Comparison of ENCODE assay signal across 13 cellular contexts in the genomic region with DNA sequence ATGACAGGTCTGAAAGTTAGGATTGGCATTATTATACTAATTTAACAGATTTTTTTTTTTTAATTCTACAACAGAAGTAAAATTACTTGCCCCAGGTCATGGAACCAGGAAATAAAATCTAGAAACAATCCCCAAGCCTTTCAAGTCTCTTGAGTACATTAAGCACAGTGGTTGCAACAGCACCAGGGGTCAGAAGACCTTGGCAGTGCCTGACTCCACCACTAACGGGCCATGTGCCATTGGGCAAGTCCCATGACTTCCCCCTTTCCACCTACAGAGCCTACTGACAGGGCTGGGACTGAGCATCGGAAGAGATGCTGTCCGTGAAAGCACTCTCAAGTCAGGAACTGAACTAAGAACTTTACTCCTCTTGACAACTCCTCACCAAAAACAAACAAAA.
DNase-seq lines count a peak whose midpoint lies in the region; ATAC-seq and TF ChIP-seq lines count a peak whose summit lies in the region.
"Had no signal": no experiment of that assay in that cellular context is flagged by ENCODE, and none has a peak within 500 bp of the region (broad histone marks: within the 10 kb centered on the region; RNA-seq: fewer than 3 reads in every experiment).

No MANE protein-coding gene starts in this region.

- no peaks in the 10 kb centered on the region for H3K27me3 ChIP-seq in RWPE2 (ENCODE audit: insufficient read depth, poor library complexity, severe bottlenecking)
- no peaks in the 10 kb centered on the region for H3K27me3 ChIP-seq in gastroesophageal sphincter

- DNase-seq in EH (ENCODE audit: low read depth) (peak; percentile 43), RWPE2 (ENCODE audit: low spot score) (no peak), renal cortical epithelial cell (ENCODE audit: low read depth) (peak; percentile 95), NCI-H82 (lab: John Stamatoyannopoulos, UW) (no peak), inferior parietal cortex (ENCODE audit: extremely low spot score) (no peak)
- DNase-seq in activated effector memory CD4-positive, alpha-beta T cell treated with anti-CD3 and anti-CD28 coated beads, Interleukin-2, amount 50 U/mL, for 16 hours = no peak
- no peak for DNase-seq in activated T-cell treated with anti-CD3 and anti-CD28 coated beads, Interleukin-2, amount 50 U/mL, for 4 hours
- DNase-seq: COR-L47; effector memory CD8-positive, alpha-beta T cell; NCI-H226 had no signal

- 46% methylated on average over 3 of the region's 3 CpGs; no CpG with 5 or more reads in 1 of the 2 donors for WGBS in gastroesophageal sphincter (ENCODE audit: low coverage in 1 of 2), 2 donors

- H3K36me3 Mint-ChIP-seq in activated T-cell treated with anti-CD3 and anti-CD28 coated beads, Interleukin-2, amount 50 U/mL, for 4 hours (ENCODE audit: insufficient read depth) = no peaks in the 10 kb centered on the region
- H3K36me3 Mint-ChIP-seq: activated naive CD4-positive, alpha-beta T cell treated with anti-CD3 and anti-CD28 coated beads, Interleukin-2, amount 50 U/mL, for 24 hours had no signal

- TF ChIP-seq CTCF in RWPE2 (IDR thresholded peaks at IDR 0.05; ENCODE audit: poor library complexity, severe bottlenecking) (no peak), gastroesophageal sphincter (IDR thresholded peaks at IDR 0.05) (no peak)

- peaks cover 20% of the 10 kb centered on the region for H3K27me3 Mint-ChIP-seq in activated T-cell treated with anti-CD3 and anti-CD28 coated beads, Interleukin-2, amount 50 U/mL, for 4 hours (ENCODE audit: low read depth)

- no peaks in the 10 kb centered on the region for H3K9me3 Mint-ChIP-seq in activated T-cell treated with anti-CD3 and anti-CD28 coated beads, Interleukin-2, amount 50 U/mL, for 4 hours
- H3K9me3 Mint-ChIP-seq: activated naive CD4-positive, alpha-beta T cell treated with anti-CD3 and anti-CD28 coated beads, Interleukin-2, amount 50 U/mL, for 24 hours; effector memory CD8-positive, alpha-beta T cell had no signal

- no peaks in the 10 kb centered on the region for H3K9me3 ChIP-seq in RWPE2 (ENCODE audit: severe bottlenecking)
- H3K9me3 ChIP-seq in gastroesophageal sphincter = no peaks in the 10 kb centered on the region

- H3K36me3 ChIP-seq in RWPE2 (ENCODE audit: low read depth) = no peaks in the 10 kb centered on the region
- H3K36me3 ChIP-seq in gastroesophageal sphincter = no peaks in the 10 kb centered on the region

- no peak for TF ChIP-seq EP300 in gastroesophageal sphincter (IDR thresholded peaks at IDR 0.05)

- ATAC-seq in RWPE2 (ENCODE audit: low read depth) = no peak
- no peak for ATAC-seq in gastroesophageal sphincter
- no peak for ATAC-seq in activated T-cell treated with anti-CD3 and anti-CD28 coated beads, Interleukin-2, amount 50 U/mL, for 4 hours
- ATAC-seq: effector memory CD8-positive, alpha-beta T cell; GM12878 had no signal

- peaks cover 48% of the 10 kb centered on the region for H3K4me1 ChIP-seq in RWPE2 (ENCODE audit: insufficient read depth, poor library complexity, severe bottlenecking)
- peaks cover 6 to 54% (median 16%) of the 10 kb centered on the region in 3 donors for H3K4me1 ChIP-seq in gastroesophageal sphincter

- H3K4me3 ChIP-seq in RWPE2 (ENCODE audit: severe bottlenecking) (no peak overlapping the region), gastroesophageal sphincter (no peak overlapping the region)
- H3K4me3 ChIP-seq: GM12878 had no signal

- H3K4me1 Mint-ChIP-seq in activated T-cell treated with anti-CD3 and anti-CD28 coated beads, Interleukin-2, amount 50 U/mL, for 4 hours (ENCODE audit: low read depth) = peaks cover 4% of the 10 kb centered on the region

- no peak for TF ChIP-seq POLR2A in gastroesophageal sphincter (IDR thresholded peaks at IDR 0.05)

- no peak overlapping the region for H3K4me3 Mint-ChIP-seq in activated T-cell treated with anti-CD3 and anti-CD28 coated beads, Interleukin-2, amount 50 U/mL, for 4 hours
- H3K4me3 Mint-ChIP-seq: activated naive CD4-positive, alpha-beta T cell treated with anti-CD3 and anti-CD28 coated beads, Interleukin-2, amount 50 U/mL, for 24 hours; effector memory CD8-positive, alpha-beta T cell had no signal

- H3K27ac ChIP-seq in RWPE2 (ENCODE audit: poor library complexity, severe bottlenecking) (peak overlapping the region; percentile 99), gastroesophageal sphincter (peak overlapping the region; percentile 91 to 99 (median 96))

Comparison
In these comparisons a context has a peak if more than half of its experiments do, and no peak if none do; other contexts are left out.
1. DNase-seq: peak in EH (single experiment) and renal cortical epithelial cell (single experiment); none in RWPE2 (single experiment), activated effector memory CD4-positive, alpha-beta T cell treated with anti-CD3 and anti-CD28 coated beads, Interleukin-2, amount 50 U/mL, for 16 hours (single experiment), NCI-H82 (single experiment), inferior parietal cortex (single experiment) and activated T-cell treated with anti-CD3 and anti-CD28 coated beads, Interleukin-2, amount 50 U/mL, for 4 hours (single experiment).